Comparison of ENCODE assay signal across 1 cellular context in genomic region chr1:169120066-169120465, GRCh38.
TF ChIP-seq lines count a peak whose summit lies in the region.

No MANE protein-coding gene starts in this region.

TF ChIP-seq in IMR-90, 13 proteins besides CTCF, POLR2A, EP300 and RAD21 (continued from another document):
- TF ChIP-seq CHD1 (IDR thresholded peaks at IDR 0.05; ENCODE audit: low read depth, low read length) (no peak), NFE2L2 (IDR thresholded peaks at IDR 0.05; ENCODE audit: low read depth, low read length) (no peak), MAFK (IDR thresholded peaks at IDR 0.05; ENCODE audit: low read depth, low read length) (no peak), MXI1 (IDR thresholded peaks at IDR 0.05; ENCODE audit: borderline replicate concordance, low read depth, low read length) (peak; percentile 51; the same call in 1 of the 2 replicates), CEBPB (IDR thresholded peaks at IDR 0.05; ENCODE audit: low read depth, low read length) (0 out of 2 replicates have a peak, but pooled peaks have one; percentile 37), MAZ (IDR thresholded peaks at IDR 0.05; ENCODE audit: borderline replicate concordance, low read depth, low read length) (no peak)
- TF ChIP-seq, protein P1, sequence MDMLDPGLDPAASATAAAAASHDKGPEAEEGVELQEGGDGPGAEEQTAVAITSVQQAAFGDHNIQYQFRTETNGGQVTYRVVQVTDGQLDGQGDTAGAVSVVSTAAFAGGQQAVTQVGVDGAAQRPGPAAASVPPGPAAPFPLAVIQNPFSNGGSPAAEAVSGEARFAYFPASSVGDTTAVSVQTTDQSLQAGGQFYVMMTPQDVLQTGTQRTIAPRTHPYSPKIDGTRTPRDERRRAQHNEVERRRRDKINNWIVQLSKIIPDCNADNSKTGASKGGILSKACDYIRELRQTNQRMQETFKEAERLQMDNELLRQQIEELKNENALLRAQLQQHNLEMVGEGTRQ (IDR thresholded peaks at IDR 0.05; ENCODE audit: low read depth, low read length): no peak
